ENCODE assay signal across 8 cellular contexts in genomic region chr17:18859256-18859655, GRCh38. TPM values are rescaled to one million over a fixed set of nuclear protein-coding genes. Genes with fewer than 3 reads are reported as not detected.
A peak's percentile ranks its signal among the peaks of the same experiment; 100 is the strongest.
DNase-seq lines count a peak whose midpoint lies in the region; ATAC-seq and TF ChIP-seq lines count a peak whose summit lies in the region.

No MANE protein-coding gene starts in this region.

- peaks cover 4% of the 10 kb centered on the region for H3K36me3 Mint-ChIP-seq in stimulated activated naive CD8-positive, alpha-beta T cell treated with anti-CD3 and anti-CD28 coated beads, Interleukin-15, Interleukin-2, amounts not matched to agents 100 ng/mL and 50 ng/mL, for 24 hours (ENCODE audit: low read depth)
- H3K36me3 Mint-ChIP-seq in activated naive CD8-positive, alpha-beta T cell: peaks cover 3% of the 10 kb centered on the region

- H3K36me3 ChIP-seq in iPS-20b (ENCODE audit: insufficient read depth, low read depth, low read length): peaks cover 6% of the 10 kb centered on the region; the same call in 1 of the 2 replicates
- H3K36me3 ChIP-seq in thoracic aorta: no peaks in the 10 kb centered on the region

- DNase-seq in stimulated activated naive CD8-positive, alpha-beta T cell treated with anti-CD3 and anti-CD28 coated beads, Interleukin-15, Interleukin-2, amounts not matched to agents 100 U/mL and 50 U/mL, for 24 hours: no peak
- no peak for DNase-seq in thoracic aorta (ENCODE audit: low spot score)
- DNase-seq in activated CD4-positive, CD25-positive, alpha-beta regulatory T cell (lab: John Stamatoyannopoulos, UW): no peak
- no peak for DNase-seq in NCI-H1694 (lab: John Stamatoyannopoulos, UW)

- H3K9me3 Mint-ChIP-seq in stimulated activated naive CD8-positive, alpha-beta T cell treated with anti-CD3 and anti-CD28 coated beads, Interleukin-15, Interleukin-2, amounts not matched to agents 100 ng/mL and 50 ng/mL, for 24 hours: no peaks in the 10 kb centered on the region
- H3K9me3 Mint-ChIP-seq in activated naive CD8-positive, alpha-beta T cell (ENCODE audit: low read depth): no peaks in the 10 kb centered on the region

- ATAC-seq in stimulated activated naive CD8-positive, alpha-beta T cell treated with anti-CD3 and anti-CD28 coated beads, Interleukin-15, Interleukin-2, amounts not matched to agents 100 U/mL and 50 U/mL, for 24 hours: no peak
- ATAC-seq in thoracic aorta (ENCODE audit: insufficient number of reproducible peaks, low FRiP score, low read depth) (no peak), HG03139 (IDR thresholded peaks at IDR 0.05; ENCODE audit: unreplicated experiment) (no peak)

- H3K4me1 ChIP-seq in iPS-20b (ENCODE audit: insufficient read depth, low read length) (no peaks in the 10 kb centered on the region), thoracic aorta (ENCODE audit: control insufficient read depth in 1 of 2, low read depth in 2 of 2) (peaks cover 18 to 28% of the 10 kb centered on the region in 2 donors)

- H3K9me3 ChIP-seq in iPS-20b (ENCODE audit: insufficient read depth, low read depth, low read length) (no peaks in the 10 kb centered on the region), thoracic aorta (no peaks in the 10 kb centered on the region)

- peak overlapping the region; percentile 55 for H3K27ac Mint-ChIP-seq in stimulated activated naive CD8-positive, alpha-beta T cell treated with anti-CD3 and anti-CD28 coated beads, Interleukin-15, Interleukin-2, amounts not matched to agents 100 ng/mL and 50 ng/mL, for 24 hours
- peak overlapping the region; percentile 82 for H3K27ac Mint-ChIP-seq in activated naive CD8-positive, alpha-beta T cell

- H3K27me3 ChIP-seq in iPS-20b (ENCODE audit: insufficient read depth, low read length) (no peaks in the 10 kb centered on the region), thoracic aorta (replicated peaks; ENCODE audit: insufficient read depth) (no peaks in the 10 kb centered on the region)

- no peak overlapping the region for H3K27ac ChIP-seq in iPS-20b (ENCODE audit: low read length)
- H3K27ac ChIP-seq in thoracic aorta: peak overlapping the region in 1 of 2 donors; percentile 88

- no peaks in the 10 kb centered on the region for H3K27me3 Mint-ChIP-seq in stimulated activated naive CD8-positive, alpha-beta T cell treated with anti-CD3 and anti-CD28 coated beads, Interleukin-15, Interleukin-2, amounts not matched to agents 100 ng/mL and 50 ng/mL, for 24 hours
- H3K27me3 Mint-ChIP-seq in activated naive CD8-positive, alpha-beta T cell: no peaks in the 10 kb centered on the region

- H3K4me3 ChIP-seq in iPS-20b (ENCODE audit: low read length) (peak overlapping the region; percentile 91), thoracic aorta (peak overlapping the region; percentile 93)

- peak overlapping the region; percentile 86 for H3K4me3 Mint-ChIP-seq in stimulated activated naive CD8-positive, alpha-beta T cell treated with anti-CD3 and anti-CD28 coated beads, Interleukin-15, Interleukin-2, amounts not matched to agents 100 ng/mL and 50 ng/mL, for 24 hours
- peak overlapping the region; percentile 93 for H3K4me3 Mint-ChIP-seq in activated naive CD8-positive, alpha-beta T cell

- peak overlapping the region; percentile 91; the same call in 1 of the 2 replicates for H3K9ac ChIP-seq in iPS-20b (ENCODE audit: low read depth, low read length)

- peaks cover 56% of the 10 kb centered on the region for H3K4me1 Mint-ChIP-seq in stimulated activated naive CD8-positive, alpha-beta T cell treated with anti-CD3 and anti-CD28 coated beads, Interleukin-15, Interleukin-2, amounts not matched to agents 100 ng/mL and 50 ng/mL, for 24 hours (ENCODE audit: low read depth)
- H3K4me1 Mint-ChIP-seq in activated naive CD8-positive, alpha-beta T cell (ENCODE audit: low read depth): peaks cover 55% of the 10 kb centered on the region

- TF ChIP-seq CTCF in thoracic aorta (IDR thresholded peaks at IDR 0.05): no peak

RNA-seq across cellular contexts. Expression of gene PRPSAP2, which starts 1.3 kb away (rescaled TPM):
- 10 to 100 TPM; 21.3 to 26.9 TPM for total RNA-seq in thoracic aorta
